13 cellular contexts compared by ENCODE assay signal in the genomic region with DNA sequence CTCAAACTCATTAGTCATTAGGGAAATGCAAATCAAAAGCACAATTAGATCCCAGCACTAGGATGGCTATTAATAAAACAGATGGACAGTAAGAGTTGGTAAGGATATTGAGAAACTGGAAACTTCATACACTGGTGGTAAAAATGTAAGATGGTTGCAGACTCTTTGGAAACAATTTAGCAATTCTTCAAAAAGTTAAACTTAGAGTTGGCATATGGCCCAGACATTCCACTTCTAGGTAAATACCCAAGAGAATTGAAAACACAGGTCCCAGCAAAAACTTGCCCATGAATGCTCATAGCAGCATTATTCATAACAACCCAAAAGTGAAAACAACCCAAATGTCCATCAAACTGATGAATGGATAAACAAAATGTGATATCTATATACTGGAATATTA.
DNase-seq lines count a peak whose midpoint lies in the region; FAIRE-seq and TF ChIP-seq lines count a peak whose summit lies in the region.
"Had no signal": no experiment of that assay in that cellular context is flagged by ENCODE, and none has a peak within 500 bp of the region (broad histone marks: within the 10 kb centered on the region; RNA-seq: fewer than 3 reads in every experiment).

No MANE protein-coding gene starts in this region.

- dilution Hi-C loops in endothelial cell of umbilical vein (cut with MboI; ENCODE audit: extremely low pct_ligation_motif_present, low sequenced_read_pairs), result no loop called here

- no peak overlapping the region for H2AFZ ChIP-seq in endothelial cell of umbilical vein (ENCODE audit: low read depth, low read length)

- H3K4me3 Mint-ChIP-seq in osteocyte (ENCODE audit: unreplicated experiment), result no peak overlapping the region
- H3K4me3 Mint-ChIP-seq: activated CD8-positive, alpha-beta T cell treated with anti-CD3 and anti-CD28 coated beads for 36 hours; activated naive CD8-positive, alpha-beta T cell had no signal

- H3K4me3 ChIP-seq in AG10803 (ENCODE audit: low read length) (no peak overlapping the region), endothelial cell of umbilical vein (replicated peaks in 1 of 3; ENCODE audit: insufficient read depth in 1 of 3, low read depth in 1 of 3, low read length in 3 of 3) (no peak overlapping the region)
- H3K4me3 ChIP-seq: BLaER1 had no signal

- no peak overlapping the region for H3K27ac ChIP-seq in endothelial cell of umbilical vein (ENCODE audit: insufficient read depth, low read depth, low read length)
- H3K27ac ChIP-seq: BLaER1 had no signal

- in situ Hi-C loops in ACHN (cut with HindIII; ENCODE audit: low pct_ligation_motif_present, low pct_unique_long_range_greater_than_20kb, low sequenced_read_pairs), result no loop called here

- no peaks in the 10 kb centered on the region for H3K27me3 ChIP-seq in endothelial cell of umbilical vein (ENCODE audit: control insufficient read depth in 2 of 2, insufficient read depth in 2 of 2, low read length in 2 of 2)
- H3K27me3 ChIP-seq: BLaER1 had no signal

- H3K27me3 Mint-ChIP-seq in osteocyte (ENCODE audit: unreplicated experiment), result no peaks in the 10 kb centered on the region
- H3K27me3 Mint-ChIP-seq: activated CD8-positive, alpha-beta T cell treated with anti-CD3 and anti-CD28 coated beads for 36 hours; activated naive CD8-positive, alpha-beta T cell had no signal

- peaks cover 38% of the 10 kb centered on the region for H3K4me1 Mint-ChIP-seq in osteocyte (ENCODE audit: unreplicated experiment)

- peaks cover 8% of the 10 kb centered on the region for H3K36me3 Mint-ChIP-seq in osteocyte (ENCODE audit: unreplicated experiment)

- H3K9me3 ChIP-seq in endothelial cell of umbilical vein (replicated peaks; ENCODE audit: control insufficient read depth, insufficient read depth, low read length), result no peaks in the 10 kb centered on the region
- H3K9me3 ChIP-seq: BLaER1 had no signal

- no peaks in the 10 kb centered on the region for H3K79me2 ChIP-seq in endothelial cell of umbilical vein (ENCODE audit: control insufficient read depth, insufficient read depth, low read length)

- no peaks in the 10 kb centered on the region for H3K9me1 ChIP-seq in endothelial cell of umbilical vein (replicated peaks; ENCODE audit: control insufficient read depth, extremely low read depth, insufficient read depth, low read length)

- no peak overlapping the region for H3K9ac ChIP-seq in endothelial cell of umbilical vein (replicated peaks; ENCODE audit: extremely low read depth, insufficient read depth, low read length)
- H3K9ac ChIP-seq: BLaER1 had no signal

- no peak for FAIRE-seq in endothelial cell of umbilical vein (lab: Jason Lieb, UNC)

- intact Hi-C loops in endothelial cell of umbilical vein (cut with micrococcal nuclease), result no loop called here

- no peaks in the 10 kb centered on the region for H3K9me3 Mint-ChIP-seq in osteocyte (ENCODE audit: unreplicated experiment)
- H3K9me3 Mint-ChIP-seq: activated CD8-positive, alpha-beta T cell treated with anti-CD3 and anti-CD28 coated beads for 36 hours had no signal

- peak overlapping the region; percentile 76 for H3K27ac Mint-ChIP-seq in osteocyte (ENCODE audit: unreplicated experiment)
- H3K27ac Mint-ChIP-seq: activated CD8-positive, alpha-beta T cell treated with anti-CD3 and anti-CD28 coated beads for 36 hours; activated naive CD8-positive, alpha-beta T cell had no signal

- CTCF ChIA-PET in endothelial cell of umbilical vein (lab: Charles Lee), result no interaction called here

- no TSS peak for BruUV-seq in endothelial cell of umbilical vein (replicated peaks; lab: Mats Ljungman, UMichigan)

- TF ChIP-seq POLR2A in endothelial cell of umbilical vein (IDR thresholded peaks at IDR 0.05; ENCODE audit: low read depth, low read length), result no peak

- H4K20me1 ChIP-seq in endothelial cell of umbilical vein (replicated peaks; ENCODE audit: control insufficient read depth, extremely low read depth, insufficient read depth, low read length), result no peaks in the 10 kb centered on the region
- H4K20me1 ChIP-seq: BLaER1 had no signal

- DNase-seq in AG10803 (ENCODE audit: low read depth) (peak; percentile 87), RPMI7951 (ENCODE audit: low read depth) (peak; percentile 66), endothelial cell of umbilical vein (ENCODE audit: low read depth, low spot score) (peak; percentile 56), osteocyte (ENCODE audit: extremely low spot score, unreplicated experiment) (no peak), NCI-H2107 treated with DMSO at 0.1 percent for 48 hours (lab: John Stamatoyannopoulos, UW; ENCODE audit: unreplicated experiment) (no peak), ACHN (no peak), MV-4-11 (lab: John Stamatoyannopoulos, UW) (no peak)
- DNase-seq in activated CD4-positive, alpha-beta T cell treated with anti-CD3 and anti-CD28 coated beads for 1 hour, result no peak
- DNase-seq: activated CD8-positive, alpha-beta T cell treated with anti-CD3 and anti-CD28 coated beads for 36 hours; mesendoderm; NCI-H526 had no signal

- H3K36me3 ChIP-seq in endothelial cell of umbilical vein (ENCODE audit: control insufficient read depth in 2 of 2, extremely low read depth in 1 of 2, insufficient read depth in 2 of 2, low read length in 2 of 2), result no peaks in the 10 kb centered on the region

- POLR2A ChIA-PET in endothelial cell of umbilical vein (lab: Charles Lee), result no interaction called here

- H3K4me1 ChIP-seq in endothelial cell of umbilical vein (ENCODE audit: control insufficient read depth, extremely low read depth, insufficient read depth, low read length), result peaks cover 5% of the 10 kb centered on the region

- H3K4me2 ChIP-seq in endothelial cell of umbilical vein (ENCODE audit: insufficient read depth, low read length), result no peak overlapping the region
- H3K4me2 ChIP-seq: BLaER1 had no signal

- TF ChIP-seq CTCF in AG10803 (conservative IDR thresholded peaks at IDR 0.05; ENCODE audit: low read length) (no peak), endothelial cell of umbilical vein (IDR thresholded peaks at IDR 0.05; ENCODE audit: extremely low read depth in 1 of 2, insufficient read depth in 1 of 2, low read depth in 1 of 2, low read length in 2 of 2) (no peak), osteocyte (IDR thresholded peaks at IDR 0.05) (no peak)

TF ChIP-seq in endothelial cell of umbilical vein, 7 proteins besides CTCF, POLR2A, EP300 and RAD21:
- TF ChIP-seq, protein P1, sequence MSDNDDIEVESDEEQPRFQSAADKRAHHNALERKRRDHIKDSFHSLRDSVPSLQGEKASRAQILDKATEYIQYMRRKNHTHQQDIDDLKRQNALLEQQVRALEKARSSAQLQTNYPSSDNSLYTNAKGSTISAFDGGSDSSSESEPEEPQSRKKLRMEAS (IDR thresholded peaks at IDR 0.05; ENCODE audit: insufficient read depth, insufficient read length), result no peak
- TF ChIP-seq EZH2 (IDR thresholded peaks at IDR 0.05; ENCODE audit: borderline replicate concordance, low read depth, low read length, severe bottlenecking) (no peak), GATA2 (IDR thresholded peaks at IDR 0.05; ENCODE audit: insufficient read depth, insufficient read length, low read depth, low read length) (no peak), MYC (IDR thresholded peaks at IDR 0.05; ENCODE audit: low read depth, low read length) (no peak), FOS (IDR thresholded peaks at IDR 0.05; ENCODE audit: borderline replicate concordance, insufficient read depth, low read length) (no peak), JUN (IDR thresholded peaks at IDR 0.05; ENCODE audit: borderline replicate concordance, insufficient read depth, insufficient read length, low read depth) (no peak), POLR2AphosphoS5 (IDR thresholded peaks at IDR 0.05; ENCODE audit: insufficient read depth, low read depth, low read length) (no peak)
TF ChIP-seq in endothelial cell of umbilical vein: peak in this region for 0.

Comparison
In these comparisons a context has a peak if more than half of its experiments do, and no peak if none do; other contexts are left out.
1. DNase-seq: peak in AG10803 (single experiment), RPMI7951 (single experiment) and endothelial cell of umbilical vein (single experiment); none in osteocyte (single experiment), NCI-H2107 treated with DMSO at 0.1 percent for 48 hours (single experiment), ACHN (single experiment), activated CD4-positive, alpha-beta T cell treated with anti-CD3 and anti-CD28 coated beads for 1 hour (single experiment) and MV-4-11 (single experiment).